In genomic region chr11:62591448-62592215, GRCh38 we compare ENCODE assay signal across 8 cellular contexts. TPM values are rescaled to one million over a fixed set of nuclear protein-coding genes. Genes with fewer than 3 reads are reported as not detected.
A peak's percentile ranks its signal among the peaks of the same experiment; 100 is the strongest.
DNase-seq lines count a peak whose midpoint lies in the region; ATAC-seq and TF ChIP-seq lines count a peak whose summit lies in the region.

Gene TUT1 (minus strand): TSS chr11:62591523. CDS start chr11:62591485, 38 bp downstream.

- H3K9me3 ChIP-seq in NT2/D1 (ENCODE audit: insufficient read depth, low read length), result no peaks in the 10 kb centered on the region
- H3K9me3 ChIP-seq in endodermal cell (ENCODE audit: control insufficient read depth, low read length), result no peaks in the 10 kb centered on the region

- peak within 1 kb of the TSS; percentile 86 for H3K4me2 ChIP-seq in mesendoderm (ENCODE audit: low read length)

- no peak within 1 kb of the TSS for H2BK120ac ChIP-seq in mesendoderm (ENCODE audit: low read depth, low read length)

- peak within 1 kb of the TSS; percentile 90 for H3K27ac Mint-ChIP-seq in activated CD8-positive, alpha-beta memory T cell treated with anti-CD3 and anti-CD28 coated beads, Interleukin-2, amount 10 ng/mL, durations not matched to agents 7 days and 5 days
- peak within 1 kb of the TSS; percentile 97 for H3K27ac Mint-ChIP-seq in endodermal cell

- peak within 1 kb of the TSS; percentile 44 for H3K18ac ChIP-seq in mesendoderm (ENCODE audit: low read length)

- H3K9me3 Mint-ChIP-seq in activated CD8-positive, alpha-beta memory T cell treated with anti-CD3 and anti-CD28 coated beads, Interleukin-2, amount 10 ng/mL, durations not matched to agents 7 days and 5 days (ENCODE audit: low read depth), result no peaks in the 10 kb centered on the region
- H3K9me3 Mint-ChIP-seq in endodermal cell, result no peaks in the 10 kb centered on the region

- H2BK15ac ChIP-seq in mesendoderm (replicated peaks; ENCODE audit: low read depth), result no peak within 1 kb of the TSS

- H2BK5ac ChIP-seq in mesendoderm (ENCODE audit: low read length), result peak within 1 kb of the TSS; percentile 45

- H3K36me3 ChIP-seq in NT2/D1 (ENCODE audit: insufficient read depth, insufficient read length, low read length), result peaks cover 61% of the 10 kb centered on the region
- peaks cover 57% of the 10 kb centered on the region for H3K36me3 ChIP-seq in endodermal cell (ENCODE audit: control insufficient read depth, insufficient read depth, low read length)
- H3K36me3 ChIP-seq in mesendoderm (ENCODE audit: control insufficient read depth, insufficient read depth, low read length), result peaks cover 19% of the 10 kb centered on the region

- H3K4me3 Mint-ChIP-seq in activated CD8-positive, alpha-beta memory T cell treated with anti-CD3 and anti-CD28 coated beads, Interleukin-2, amount 10 ng/mL, durations not matched to agents 7 days and 5 days, result peak within 1 kb of the TSS; percentile 99
- peak within 1 kb of the TSS; percentile 87 for H3K4me3 Mint-ChIP-seq in endodermal cell

- H2AK5ac ChIP-seq in mesendoderm (ENCODE audit: low read length), result peak within 1 kb of the TSS; percentile 14

- H3K36me3 Mint-ChIP-seq in activated CD8-positive, alpha-beta memory T cell treated with anti-CD3 and anti-CD28 coated beads, Interleukin-2, amount 10 ng/mL, durations not matched to agents 7 days and 5 days, result peaks cover 47% of the 10 kb centered on the region
- H3K36me3 Mint-ChIP-seq in endodermal cell (ENCODE audit: low read depth), result peaks cover 51% of the 10 kb centered on the region

- ATAC-seq in GM21381 (IDR thresholded peaks at IDR 0.05; ENCODE audit: unreplicated experiment), result peak; percentile 87
- ATAC-seq in activated CD8-positive, alpha-beta memory T cell treated with anti-CD3 and anti-CD28 coated beads, Interleukin-2, amount 10 ng/mL, durations not matched to agents 7 days and 5 days, result peak; percentile 92

- WGBS in endodermal cell (ENCODE audit: insufficient coverage in 1 of 2, insufficient read length in 1 of 2), 2 experiments, result 2 to 4% methylated on average over 43 to 64 of the region's 64 CpGs
- no CpG with 5 or more reads among the region's 64 CpGs for WGBS in mesendoderm (ENCODE audit: extremely low coverage, insufficient coverage, low lambda C conversion rate)

- peak within 1 kb of the TSS; percentile 96 for H3K56ac ChIP-seq in mesendoderm (ENCODE audit: low read length)

- CTCF ChIA-PET in activated CD8-positive, alpha-beta memory T cell treated with anti-CD3 and anti-CD28 coated beads, Interleukin-2, amount 10 ng/mL, durations not matched to agents 7 days and 5 days (lab: Charles Lee), result interaction anchor here (0.8 to 6.0 kb wide), 43 partner anchors 9 to 945 kb away, joined by 3 to 54 read pairs (median 5); partner anchors contain the start of genes B3GAT3, C11orf98, CSKMT and EEF1G

- H3K27me3 Mint-ChIP-seq in activated CD8-positive, alpha-beta memory T cell treated with anti-CD3 and anti-CD28 coated beads, Interleukin-2, amount 10 ng/mL, durations not matched to agents 7 days and 5 days, result no peaks in the 10 kb centered on the region
- H3K27me3 Mint-ChIP-seq in endodermal cell (ENCODE audit: insufficient read depth), result no peaks in the 10 kb centered on the region

- H3K4ac ChIP-seq in mesendoderm (ENCODE audit: low read depth, low read length), result peak within 1 kb of the TSS; percentile 92

- H4K8ac ChIP-seq in mesendoderm (ENCODE audit: low read depth, low read length), result no peak within 1 kb of the TSS

- H3K9ac ChIP-seq in NT2/D1 (ENCODE audit: insufficient read length, low read depth), result peak within 1 kb of the TSS; percentile 89
- H3K9ac ChIP-seq in endodermal cell (ENCODE audit: extremely low read depth, low read length, poor library complexity, severe bottlenecking), result peak within 1 kb of the TSS; percentile 79
- H3K9ac ChIP-seq in mesendoderm (ENCODE audit: low read length), result peak within 1 kb of the TSS; percentile 95

- H3K79me2 ChIP-seq in mesendoderm (ENCODE audit: control insufficient read depth, insufficient read depth, low read length), result peaks cover 5% of the 10 kb centered on the region

- H3K23ac ChIP-seq in mesendoderm (ENCODE audit: low read length), result peak within 1 kb of the TSS; percentile 76

- H3K27ac ChIP-seq in endodermal cell (ENCODE audit: low read depth, low read length) (peak within 1 kb of the TSS; percentile 96), mesendoderm (ENCODE audit: low read depth, low read length) (peak within 1 kb of the TSS; percentile 82)

- DNase-seq in COR-L47 (lab: John Stamatoyannopoulos, UW) (peak; percentile 99), HUDEP-2 (lab: John Stamatoyannopoulos, UW; ENCODE audit: unreplicated experiment in 76 of 76) (peak in 75 of 76 experiments; percentile 79 to 99 (median 96)), NT2/D1 (ENCODE audit: low read depth, low spot score) (peak; percentile 99), endodermal cell (peak; percentile 99), mesendoderm (peak; percentile 100)
- peak; percentile 99 for DNase-seq in activated CD8-positive, alpha-beta memory T cell treated with anti-CD3 and anti-CD28 coated beads, Interleukin-2, amount 10 ng/mL, durations not matched to agents 7 days and 5 days
- peak; percentile 90 for DNase-seq in stimulated activated CD8-positive, alpha-beta memory T cell treated with anti-CD3 and anti-CD28 coated beads, Interleukin-15, amount 100 ng/mL, for 1 hour (ENCODE audit: low read depth)

- TF ChIP-seq CTCF in endodermal cell (conservative IDR thresholded peaks at IDR 0.05), result no peak

- peaks cover 51% of the 10 kb centered on the region for H3K4me1 Mint-ChIP-seq in activated CD8-positive, alpha-beta memory T cell treated with anti-CD3 and anti-CD28 coated beads, Interleukin-2, amount 10 ng/mL, durations not matched to agents 7 days and 5 days
- H3K4me1 Mint-ChIP-seq in endodermal cell, result peaks cover 15% of the 10 kb centered on the region

- no peaks in the 10 kb centered on the region for H3K27me3 ChIP-seq in NT2/D1 (ENCODE audit: insufficient read depth, insufficient read length)
- H3K27me3 ChIP-seq in endodermal cell (ENCODE audit: control insufficient read depth, insufficient read depth, low read length, poor library complexity, severe bottlenecking), result no peaks in the 10 kb centered on the region
- H3K27me3 ChIP-seq in mesendoderm (ENCODE audit: insufficient read depth, low read length, poor library complexity), result no peaks in the 10 kb centered on the region

- H3K4me1 ChIP-seq in NT2/D1 (ENCODE audit: insufficient read depth, insufficient read length), result peaks cover 14% of the 10 kb centered on the region
- no peaks in the 10 kb centered on the region for H3K4me1 ChIP-seq in endodermal cell (ENCODE audit: control insufficient read depth, insufficient read depth, low read length)
- peaks cover 2% of the 10 kb centered on the region for H3K4me1 ChIP-seq in mesendoderm (ENCODE audit: control insufficient read depth, low read depth, low read length)

- H4K5ac ChIP-seq in mesendoderm (ENCODE audit: low read length), result peak within 1 kb of the TSS; percentile 75

- H3K4me3 ChIP-seq in NT2/D1 (ENCODE audit: insufficient read length, low read depth) (peak within 1 kb of the TSS; percentile 77), endodermal cell (ENCODE audit: low read length) (peak within 1 kb of the TSS; percentile 99), mesendoderm (ENCODE audit: low read length) (peak within 1 kb of the TSS; percentile 97)

- H3K79me1 ChIP-seq in mesendoderm (ENCODE audit: low read length), result peaks cover 5% of the 10 kb centered on the region

RNA-seq across cellular contexts. Expression of gene TUT1, which starts in this region (rescaled TPM):
- 10 to 100 TPM; 24.7 to 29.6 TPM for total RNA-seq in activated CD8-positive, alpha-beta memory T cell treated with anti-CD3 and anti-CD28 coated beads, Interleukin-2, amount 10 ng/mL, durations not matched to agents 7 days and 5 days
- total RNA-seq in endodermal cell, result 10 to 100 TPM; 16.0 to 33.5 TPM
- polyA plus RNA-seq in endodermal cell (2013, experiment 1 of 2), result 22.9 TPM
- polyA plus RNA-seq in endodermal cell (2013, experiment 2 of 2), result 19.0 TPM
- polyA plus RNA-seq in mesendoderm (2013, experiment 1 of 2), result 12.7 TPM
- polyA plus RNA-seq in mesendoderm (2013, experiment 2 of 2), result 13.0 TPM

Comparison
In these comparisons a context has a peak if more than half of its experiments do, and no peak if none do; other contexts are left out.
1. Peak in every context shown above with its lines: DNase-seq, ATAC-seq, H3K4me3 ChIP-seq and H3K27ac ChIP-seq.